ENCODE assay signal across 1 cellular context in genomic region chr7:96499532-96499931, GRCh38.
A peak's percentile ranks its signal among the peaks of the same experiment; 100 is the strongest.
TF ChIP-seq lines count a peak whose summit lies in the region.

No MANE protein-coding gene starts in this region.

TF ChIP-seq in liver, 16 proteins besides CTCF, POLR2A, EP300 and RAD21 (continued from another document):
- TF ChIP-seq REST (IDR thresholded peaks at IDR 0.05) = no peak
- no peak for TF ChIP-seq TAF1 (conservative IDR thresholded peaks at IDR 0.05)
- peak; percentile 51 for TF ChIP-seq SP1 (IDR thresholded peaks at IDR 0.05)
- TF ChIP-seq ZBTB33 (IDR thresholded peaks at IDR 0.05) = peak; percentile 25
- peak; percentile 29 for TF ChIP-seq FOXA1 (IDR thresholded peaks at IDR 0.05)
- TF ChIP-seq EGR1 (IDR thresholded peaks at IDR 0.05; ENCODE audit: low read depth in 2 of 2) = peak in 1 of 2 donors; percentile 73
- peak; percentile 38 for TF ChIP-seq YY1 (IDR thresholded peaks at IDR 0.05)
- TF ChIP-seq RXRA (IDR thresholded peaks at IDR 0.05) = peak in 1 of 2 donors; percentile 60
